Comparison of ENCODE assay signal across 8 cellular contexts in the genomic region with DNA sequence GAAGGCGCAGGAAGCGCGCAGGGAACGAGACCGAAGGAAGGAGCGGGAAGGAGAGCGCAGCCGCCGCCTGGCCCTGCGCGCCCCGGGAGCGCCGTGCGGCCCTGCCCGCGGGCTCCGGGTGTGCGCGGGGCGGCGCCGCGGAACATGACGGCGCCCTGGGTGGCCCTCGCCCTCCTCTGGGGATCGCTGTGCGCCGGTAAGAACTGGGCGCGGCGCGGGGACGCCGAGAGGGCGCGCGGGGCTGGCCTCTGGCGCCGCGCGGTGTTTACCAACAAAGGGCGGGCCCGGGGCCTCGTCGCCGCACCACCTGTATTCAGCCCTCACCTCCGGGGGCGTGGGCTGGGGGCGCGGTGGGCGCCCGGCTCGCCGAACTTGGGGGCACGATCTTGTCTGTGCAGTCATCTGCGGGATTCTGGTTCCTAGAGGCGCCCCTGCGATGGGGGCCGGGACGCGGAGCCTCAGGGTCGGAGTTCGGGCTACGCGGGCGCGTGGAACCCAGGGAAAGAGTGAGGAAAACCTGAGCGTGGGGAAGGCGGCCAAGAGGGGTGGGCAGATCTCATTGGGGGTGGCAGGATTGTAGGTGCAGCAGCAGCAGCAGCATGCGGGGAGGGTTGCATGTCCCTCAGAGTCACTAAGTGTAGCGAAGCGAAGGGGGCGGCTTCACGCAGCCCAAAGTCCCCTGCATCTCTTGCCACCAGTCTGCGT. TPM values are rescaled to one million over a fixed set of nuclear protein-coding genes. Genes with fewer than 3 reads are reported as not detected.
A peak's percentile ranks its signal among the peaks of the same experiment; 100 is the strongest.
DNase-seq lines count a peak whose midpoint lies in the region; ATAC-seq and TF ChIP-seq lines count a peak whose summit lies in the region.

No MANE protein-coding gene starts in this region.

- no peaks in the 10 kb centered on the region; the same call in 1 of the 2 replicates for H3K27me3 ChIP-seq in SJSA1 (replicated peaks)

- peaks cover 4% of the 10 kb centered on the region; the same call in 1 of the 2 replicates for H3K9me3 ChIP-seq in SJSA1 (replicated peaks)

- H3K4me3 ChIP-seq in SJSA1, result peak overlapping the region; percentile 90
- peak overlapping the region; percentile 66 to 82 for H3K4me3 ChIP-seq in cardiac fibroblast (replicated peaks in 1 of 2; ENCODE audit: low read depth in 2 of 2, low read length in 2 of 2)

- H3K27ac ChIP-seq in SJSA1, result no peak overlapping the region

- intact Hi-C loops in Right ventricle myocardium inferior (cut with DNase I) (loop anchor here (5.0 to 10.0 kb wide), 2 partner anchors 33 to 320 kb away; a partner anchor contains a TSS), cardiac septum (cut with DNase I) (loop anchor here (2.0 to 10.0 kb wide), 2 partner anchors 108 to 290 kb away; a partner anchor contains a TSS)

- H3K4me1 ChIP-seq in SJSA1 (replicated peaks), result peaks cover 13% of the 10 kb centered on the region; the same call in 1 of the 2 replicates

- peak; percentile 46 for ATAC-seq in Right ventricle myocardium inferior
- ATAC-seq in HG02885 (IDR thresholded peaks at IDR 0.05; ENCODE audit: poor library complexity, unreplicated experiment), result peak; percentile 36

- H3K36me3 ChIP-seq in SJSA1, result no peaks in the 10 kb centered on the region

- no peak for TF ChIP-seq CTCF in cardiac fibroblast (IDR thresholded peaks at IDR 0.05; ENCODE audit: low read depth, low read length)

- no peak for DNase-seq in Right ventricle myocardium inferior (ENCODE audit: missing footprints)
- no peak for DNase-seq in cardiac septum (ENCODE audit: low spot score)
- peak in 1 of 2 experiments; percentile 41 for DNase-seq in SJSA1 (ENCODE audit: low read depth in 1 of 2, low spot score in 2 of 2)
- peak in 1 of 2 donors; percentile 16 for DNase-seq in cardiac fibroblast (ENCODE audit: low read depth in 2 of 2)
- DNase-seq in kidney tubule cell (ENCODE audit: low spot score), result peak; percentile 44
- DNase-seq in stimulated activated CD4-positive, alpha-beta T cell treated with anti-CD3 and anti-CD28 coated beads, Interleukin-4, amount 100 ng/mL, for 1 hour, result peak; percentile 35
- DNase-seq in mesenteric fat pad (ENCODE audit: low spot score), result no peak

RNA-seq across cellular contexts. Expression of a gene that starts 0.6 kb away (rescaled TPM):
- total RNA-seq in Right ventricle myocardium inferior, result 4.8 TPM
- 6.3 TPM for total RNA-seq in cardiac septum
- total RNA-seq in SJSA1 (2014; rRNA removed; shearing (Covaris generic)), result 1.1 and 2.2 TPM in 2 replicates
- total RNA-seq in mesenteric fat pad, result 2.7 TPM

RNA-seq across cellular contexts. Expression of a gene that starts 41.8 kb away (rescaled TPM):
- total RNA-seq in Right ventricle myocardium inferior, result 26.0 TPM
- total RNA-seq in cardiac septum, result 38.6 TPM
- total RNA-seq in SJSA1 (2014; rRNA removed; shearing (Covaris generic)), result 9.0 and 11.7 TPM in 2 replicates
- total RNA-seq in mesenteric fat pad, result 7.3 TPM

Comparison
In these comparisons a context has a peak if more than half of its experiments do, and no peak if none do; other contexts are left out.
1. DNase-seq: peak in kidney tubule cell (single experiment) and stimulated activated CD4-positive, alpha-beta T cell treated with anti-CD3 and anti-CD28 coated beads, Interleukin-4, amount 100 ng/mL, for 1 hour (single experiment); none in Right ventricle myocardium inferior (single experiment), cardiac septum (single experiment) and mesenteric fat pad (single experiment).